In genomic region chr1:167599839-167600581, GRCh38 we compare ENCODE assay signal across 8 cellular contexts. TPM values are rescaled to one million over a fixed set of nuclear protein-coding genes. Genes with fewer than 3 reads are reported as not detected.
DNase-seq lines count a peak whose midpoint lies in the region; ATAC-seq and TF ChIP-seq lines count a peak whose summit lies in the region.

No MANE protein-coding gene starts in this region.

- peaks cover 10% of the 10 kb centered on the region for H3K27me3 ChIP-seq in foreskin keratinocyte
- H3K27me3 ChIP-seq in sigmoid colon: no peaks in the 10 kb centered on the region

- H3K4me1 ChIP-seq in foreskin keratinocyte (no peaks in the 10 kb centered on the region), sigmoid colon (peaks cover 0 to 18% (median 14%) of the 10 kb centered on the region in 4 donors)

- ATAC-seq in Right ventricle myocardium inferior (peak; percentile 70), foreskin keratinocyte (peak; percentile 61), HG03025 (IDR thresholded peaks at IDR 0.05; ENCODE audit: low FRiP score, unreplicated experiment) (no peak)
- peak; percentile 84 to 91 for ATAC-seq in activated T-cell treated with anti-CD3 and anti-CD28 coated beads, Interleukin-2, amount 50 U/mL, for 72 hours (replicated peaks in 1 of 2)

- no peaks in the 10 kb centered on the region for H3K9me3 ChIP-seq in sigmoid colon

- H3K9me3 Mint-ChIP-seq in HFFc6: no peaks in the 10 kb centered on the region
- no peaks in the 10 kb centered on the region for H3K9me3 Mint-ChIP-seq in activated T-cell treated with anti-CD3 and anti-CD28 coated beads, Interleukin-2, amount 50 U/mL, for 72 hours

- H3K27ac ChIP-seq in foreskin keratinocyte (no peak overlapping the region), sigmoid colon (no peak overlapping the region)

- no peak overlapping the region for H3K4me3 ChIP-seq in sigmoid colon

- no peak for TF ChIP-seq EP300 in sigmoid colon (IDR thresholded peaks at IDR 0.05)

- TF ChIP-seq CTCF in HFFc6 (IDR thresholded peaks at IDR 0.05) (peak; percentile 69), foreskin keratinocyte (conservative IDR thresholded peaks at IDR 0.05) (peak; percentile 78), sigmoid colon (IDR thresholded peaks at IDR 0.05) (peak; percentile 24 to 45 (median 40))

- H3K27me3 Mint-ChIP-seq in HFFc6 (ENCODE audit: insufficient read depth): peaks cover 26% of the 10 kb centered on the region
- H3K27me3 Mint-ChIP-seq in activated T-cell treated with anti-CD3 and anti-CD28 coated beads, Interleukin-2, amount 50 U/mL, for 72 hours (ENCODE audit: low read depth): no peaks in the 10 kb centered on the region

- no peak for TF ChIP-seq POLR2A in sigmoid colon (IDR thresholded peaks at IDR 0.05)

- no peaks in the 10 kb centered on the region for H3K36me3 Mint-ChIP-seq in HFFc6 (ENCODE audit: low read depth)
- H3K36me3 Mint-ChIP-seq in activated T-cell treated with anti-CD3 and anti-CD28 coated beads, Interleukin-2, amount 50 U/mL, for 72 hours (ENCODE audit: insufficient read depth in 2 of 2): peaks cover 1% of the 10 kb centered on the region in 2 donors

- no peak overlapping the region for H3K27ac Mint-ChIP-seq in HFFc6
- H3K27ac Mint-ChIP-seq in activated T-cell treated with anti-CD3 and anti-CD28 coated beads, Interleukin-2, amount 50 U/mL, for 72 hours: peak overlapping the region; percentile 97

- 13 to 26% methylated on average over 6 of the region's 6 CpGs for WGBS in sigmoid colon, 2 donors

- H3K36me3 ChIP-seq in sigmoid colon: no peaks in the 10 kb centered on the region

- peaks cover 10% of the 10 kb centered on the region for H3K4me1 Mint-ChIP-seq in HFFc6 (ENCODE audit: low read depth)
- peaks cover 39% of the 10 kb centered on the region for H3K4me1 Mint-ChIP-seq in activated T-cell treated with anti-CD3 and anti-CD28 coated beads, Interleukin-2, amount 50 U/mL, for 72 hours (ENCODE audit: low read depth)

- DNase-seq in Right ventricle myocardium inferior (ENCODE audit: missing footprints) (peak; percentile 75), cardiac septum (ENCODE audit: low spot score) (no peak), HFFc6 (peak; percentile 38), NAMALWA (ENCODE audit: low spot score) (peak; percentile 90), foreskin keratinocyte (peak; percentile 9 to 45), sigmoid colon (no peak)
- DNase-seq in activated T-cell treated with anti-CD3 and anti-CD28 coated beads, Interleukin-2, amount 50 U/mL, for 72 hours: peak; percentile 27 to 32

- intact Hi-C loops in Right ventricle myocardium inferior (cut with DNase I): loop anchor here (1.0 to 10.0 kb wide), 2 partner anchors 88 to 205 kb away; no protein-coding TSS in a partner anchor
- intact Hi-C loops in cardiac septum (cut with DNase I): loop anchor here (1.0 to 5.0 kb wide), 3 partner anchors 37 to 202 kb away; no protein-coding TSS in a partner anchor
- intact Hi-C loops in sigmoid colon (cut with DNase I): loop anchor here (1.0 to 5.0 kb wide), 2 partner anchors 89 to 337 kb away; partner anchors contain the start of genes DCAF6 and MPC2

- H3K4me3 Mint-ChIP-seq in HFFc6: no peak overlapping the region; the same call in 1 of the 2 replicates
- H3K4me3 Mint-ChIP-seq in activated T-cell treated with anti-CD3 and anti-CD28 coated beads, Interleukin-2, amount 50 U/mL, for 72 hours: peak overlapping the region; percentile 71 to 74

RNA-seq across cellular contexts. Expression of gene RCSD1, which starts 30.0 kb away (rescaled TPM):
- total RNA-seq in Right ventricle myocardium inferior (41.6 TPM), cardiac septum (32.7 TPM), foreskin keratinocyte (0.04 TPM in 1 of 2 replicates, not detected in the other), sigmoid colon (10 to 100 TPM in 1 of 4 donors, 1 to 10 TPM in 3; 8.0 to 19.6 (median 9.6) TPM)
- total RNA-seq in HFFc6 (2021; fragmentation: NEBNext Ultra II Directional; extraction: Animal tissue kit (Norgen Biotek cat#: 25700)): not detected
- total RNA-seq in activated T-cell treated with anti-CD3 and anti-CD28 coated beads, Interleukin-2, amount 50 U/mL, for 72 hours: 10 to 100 TPM; 62.0 to 69.5 TPM
- polyA plus RNA-seq in foreskin keratinocyte (0.02 and 0.03 TPM in 2 replicates), sigmoid colon (10 to 100 TPM in 2 of 3 donors, 1 to 10 TPM in 1; 7.8 to 52.9 (median 10.6) TPM)

RNA-seq across cellular contexts. Expression of gene CREG1, which starts 46.4 kb away (rescaled TPM):
- total RNA-seq in Right ventricle myocardium inferior (78.5 TPM), cardiac septum (60.1 TPM), foreskin keratinocyte (15.7 and 19.9 TPM in 2 replicates), sigmoid colon (100 to 1,000 TPM; 139 to 180 (median 168) TPM)
- total RNA-seq in HFFc6 (2021; fragmentation: NEBNext Ultra II Directional; extraction: Animal tissue kit (Norgen Biotek cat#: 25700)): 10 to 100 TPM; 13.6 to 21.7 (median 16.7) TPM
- 1 to 10 TPM; 7.4 to 8.3 TPM for total RNA-seq in activated T-cell treated with anti-CD3 and anti-CD28 coated beads, Interleukin-2, amount 50 U/mL, for 72 hours
- polyA plus RNA-seq in foreskin keratinocyte (12.8 and 19.1 TPM in 2 replicates), sigmoid colon (10 to 100 TPM; 48.0 to 99.4 (median 55.9) TPM)

Comparison
In these comparisons a context has a peak if more than half of its experiments do, and no peak if none do; other contexts are left out.
1. DNase-seq: peak in Right ventricle myocardium inferior (single experiment), HFFc6 (single experiment), NAMALWA (single experiment), activated T-cell treated with anti-CD3 and anti-CD28 coated beads, Interleukin-2, amount 50 U/mL, for 72 hours (2 of 2) and foreskin keratinocyte (2 of 2); none in cardiac septum (single experiment) and sigmoid colon (single experiment).
2. Peak in every context shown above with its lines, with median percentiles within 50 percentile points of each other: CTCF ChIP-seq.